Comparison of ENCODE assay signal across 9 cellular contexts in the genomic region with DNA sequence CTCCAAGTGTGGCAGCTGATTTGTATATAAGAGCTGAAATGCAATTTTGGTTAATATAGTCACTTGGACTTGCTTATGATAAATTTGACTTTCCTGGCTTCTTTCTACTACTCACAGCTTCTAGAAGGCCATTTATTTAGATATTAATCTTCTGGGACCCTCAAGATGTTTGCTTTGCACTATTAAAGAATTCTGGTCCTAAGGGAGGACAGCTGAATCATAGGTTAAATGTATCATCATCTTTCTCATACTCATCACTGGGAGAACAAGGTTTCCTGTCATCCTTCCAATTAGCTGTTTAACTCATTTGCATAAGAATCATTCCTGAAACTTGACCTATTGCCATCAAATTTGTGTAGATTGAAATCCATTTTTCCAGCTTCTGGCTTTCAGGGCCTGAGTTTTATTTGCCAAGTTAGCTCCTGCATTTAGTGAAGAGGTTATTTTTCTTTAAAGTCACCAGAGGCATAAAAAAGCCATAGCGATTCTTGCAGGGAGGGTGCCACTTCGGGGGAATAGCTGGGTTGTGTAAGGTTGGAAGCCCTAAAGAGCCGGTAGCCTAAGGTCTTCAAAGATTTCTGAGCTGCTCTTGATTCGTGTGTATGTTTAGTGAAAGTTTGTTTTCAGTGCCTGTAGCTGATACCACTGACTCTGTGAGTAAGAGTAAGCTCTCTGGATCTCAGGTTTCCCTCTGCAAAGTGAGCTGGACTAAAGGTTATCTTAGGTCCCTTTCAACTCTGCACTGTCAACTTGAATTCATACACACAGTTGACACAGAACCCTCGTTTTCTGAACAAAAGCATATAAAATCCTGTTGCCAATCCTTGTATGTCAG. TPM values are rescaled to one million over a fixed set of nuclear protein-coding genes. Genes with fewer than 3 reads are reported as not detected.
DNase-seq lines count a peak whose midpoint lies in the region; ATAC-seq and TF ChIP-seq lines count a peak whose summit lies in the region.
"Had no signal": no experiment of that assay in that cellular context is flagged by ENCODE, and none has a peak within 500 bp of the region (broad histone marks: within the 10 kb centered on the region; RNA-seq: fewer than 3 reads in every experiment).

No MANE protein-coding gene starts in this region.

- H3F3A ChIP-seq in OCI-LY1 (ENCODE audit: insufficient read depth, low read length), result no peaks in the 10 kb centered on the region

- no peak overlapping the region for H2AFZ ChIP-seq in OCI-LY1 (ENCODE audit: low read length)

- H3K27ac ChIP-seq in OCI-LY1 (ENCODE audit: low read depth, low read length, poor library complexity, severe bottlenecking) (peak overlapping the region; percentile 71), sigmoid colon (peak overlapping the region; percentile 97 to 100 (median 98))
- H3K27ac ChIP-seq: SK-N-MC had no signal

- no peaks in the 10 kb centered on the region for H3K9me2 ChIP-seq in OCI-LY1 (ENCODE audit: low read depth, low read length)

- 57 to 64% methylated on average over 5 of the region's 5 CpGs for WGBS in sigmoid colon, 2 donors

- H3K4me3 ChIP-seq in OCI-LY1 (ENCODE audit: low read depth, low read length, poor library complexity, severe bottlenecking) (peak overlapping the region; percentile 70), epithelial cell of esophagus (ENCODE audit: low read length) (no peak overlapping the region), sigmoid colon (peak overlapping the region in 3 of 4 donors; percentile 62 to 95 (median 76))
- H3K4me3 ChIP-seq: SK-N-MC had no signal

- peaks cover 51% of the 10 kb centered on the region for H3K79me2 ChIP-seq in OCI-LY1 (ENCODE audit: insufficient read depth, low read length)

- H3K9me3 ChIP-seq in OCI-LY1 (ENCODE audit: low read length) (no peaks in the 10 kb centered on the region), sigmoid colon (no peaks in the 10 kb centered on the region)

- TF ChIP-seq CTCF in OCI-LY1 (IDR thresholded peaks at IDR 0.05; ENCODE audit: low read length) (no peak), epithelial cell of esophagus (IDR thresholded peaks at IDR 0.05; ENCODE audit: insufficient read depth, low read depth, low read length, missing control alignments) (no peak), sigmoid colon (IDR thresholded peaks at IDR 0.05) (no peak)

- no peak overlapping the region; the same call in 1 of the 2 replicates for H3K9ac ChIP-seq in OCI-LY1 (ENCODE audit: low read length)

- peak; percentile 32 for DNase-seq in ELR (ENCODE audit: low read depth)
- DNase-seq in epithelial cell of esophagus (ENCODE audit: low read depth), result peak; percentile 57
- DNase-seq in sigmoid colon, result no peak
- no peak for DNase-seq in amniotic stem cell (lab: John Stamatoyannopoulos, UW)
- no peak for DNase-seq in central memory CD4-positive, alpha-beta T cell

- no peak for TF ChIP-seq EP300 in sigmoid colon (IDR thresholded peaks at IDR 0.05)

- H3K4me1 ChIP-seq in OCI-LY1 (ENCODE audit: insufficient read depth, low read length, severe bottlenecking), result peaks cover 61% of the 10 kb centered on the region
- peaks cover 0 to 62% (median 48%) of the 10 kb centered on the region in 4 donors for H3K4me1 ChIP-seq in sigmoid colon

- H3K4me2 ChIP-seq in OCI-LY1 (ENCODE audit: low read length), result peak overlapping the region; percentile 57

- intact Hi-C loops in sigmoid colon (cut with DNase I), result no loop called here

- no peaks in the 10 kb centered on the region for H3K27me3 ChIP-seq in OCI-LY1 (ENCODE audit: insufficient read depth, low read length)
- no peaks in the 10 kb centered on the region for H3K27me3 ChIP-seq in sigmoid colon

- TF ChIP-seq POLR2A in sigmoid colon (IDR thresholded peaks at IDR 0.05), result no peak

- H3K36me3 ChIP-seq in OCI-LY1 (ENCODE audit: insufficient read depth, low read length) (peaks cover 49% of the 10 kb centered on the region), sigmoid colon (peaks cover 0 to 26% (median 3%) of the 10 kb centered on the region in 4 donors)

- ATAC-seq in GM18858 (IDR thresholded peaks at IDR 0.05; ENCODE audit: unreplicated experiment), result no peak
- ATAC-seq in GM21423 (IDR thresholded peaks at IDR 0.05; ENCODE audit: unreplicated experiment), result no peak

- no peaks in the 10 kb centered on the region for H4K20me1 ChIP-seq in OCI-LY1 (ENCODE audit: insufficient read depth, low read length)

RNA-seq across cellular contexts. Expression of gene MAP3K8, which starts 4.2 kb away (rescaled TPM):
- 10 to 100 TPM; 13.6 to 66.5 (median 17.2) TPM for total RNA-seq in sigmoid colon
- polyA plus RNA-seq in sigmoid colon, result 10 to 100 TPM in 1 of 3 donors, 1 to 10 TPM in 2; 6.0 to 17.5 (median 7.2) TPM

Comparison
In these comparisons a context has a peak if more than half of its experiments do, and no peak if none do; other contexts are left out.
1. DNase-seq: peak in ELR (single experiment) and epithelial cell of esophagus (single experiment); none in sigmoid colon (single experiment), amniotic stem cell (single experiment) and central memory CD4-positive, alpha-beta T cell (single experiment).